Comparison of ENCODE assay signal across 16 cellular contexts in the genomic region with DNA sequence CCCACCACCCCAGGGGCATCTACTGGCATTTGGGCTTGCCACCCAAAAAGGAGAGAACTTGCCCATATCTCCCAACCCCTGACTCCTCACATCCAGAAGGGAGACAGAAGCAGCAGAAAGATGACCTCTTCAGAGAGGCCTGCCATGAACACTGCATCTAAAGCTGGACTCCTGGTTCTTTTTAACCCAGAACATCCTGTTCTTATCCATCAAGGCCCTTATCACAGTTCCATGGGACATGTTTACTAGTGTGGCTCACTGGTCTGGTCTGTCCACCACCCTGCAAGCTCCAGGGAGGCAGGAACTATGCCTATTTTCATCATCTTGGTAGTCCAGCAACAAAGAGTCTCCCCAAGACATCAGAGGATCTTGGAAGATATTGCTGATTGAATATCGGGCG.
DNase-seq lines count a peak whose midpoint lies in the region; ATAC-seq and TF ChIP-seq lines count a peak whose summit lies in the region.
"Had no signal": no experiment of that assay in that cellular context is flagged by ENCODE, and none has a peak within 500 bp of the region (broad histone marks: within the 10 kb centered on the region; RNA-seq: fewer than 3 reads in every experiment).

No MANE protein-coding gene starts in this region.

- H3K4me1 ChIP-seq in right cardiac atrium (ENCODE audit: control insufficient read depth, insufficient read depth, low read length) (peaks cover 27% of the 10 kb centered on the region), thoracic aorta (ENCODE audit: control insufficient read depth in 1 of 2, low read depth in 2 of 2) (peaks cover 59 to 96% of the 10 kb centered on the region in 2 donors)

- intact Hi-C loops in dorsolateral prefrontal cortex (cut with DNase I) (no loop called here), right cardiac atrium (cut with DNase I) (no loop called here)

- 97% methylated on average over 2 of the region's 2 CpGs for WGBS in right cardiac atrium

- H3K36me3 ChIP-seq in thoracic aorta = peaks cover 59% of the 10 kb centered on the region

- H3K9me3 ChIP-seq in right cardiac atrium (ENCODE audit: control insufficient read depth, low read length) = no peaks in the 10 kb centered on the region
- H3K9me3 ChIP-seq in thoracic aorta = no peaks in the 10 kb centered on the region

- no peak for DNase-seq in dorsolateral prefrontal cortex
- DNase-seq in right cardiac atrium = no peak
- DNase-seq in thoracic aorta (ENCODE audit: low spot score) = no peak
- DNase-seq in SK-N-DZ (ENCODE audit: low spot score) = no peak
- DNase-seq in NCI-H345 (lab: John Stamatoyannopoulos, UW) = no peak
- no peak for DNase-seq in activated CD4-positive, alpha-beta T cell treated with anti-CD3 and anti-CD28 coated beads, Interleukin-2, amount 50 U/mL, for 1 hour
- DNase-seq: ACHN; Calu3; CD4-positive, alpha-beta T cell; DND-41; GDM1; NCI-H2107; NCI-H446; NCI-H748 treated with DMSO at 0.1 percent for 48 hours; PC-3 had no signal

- TF ChIP-seq CTCF in VCaP (conservative IDR thresholded peaks at IDR 0.05) (no peak), dorsolateral prefrontal cortex (IDR thresholded peaks at IDR 0.05 in 54 of 56, conservative IDR thresholded peaks at IDR 0.05 in 2 of 56; ENCODE audit: low read depth in 1 of 56, partially characterized antibody in 56 of 56) (no peak), thoracic aorta (IDR thresholded peaks at IDR 0.05) (no peak)

- ATAC-seq in right cardiac atrium (peak in 1 of 2 donors; percentile 10), thoracic aorta (ENCODE audit: insufficient number of reproducible peaks, low FRiP score, low read depth) (no peak)
- ATAC-seq: PC-3 had no signal

- peak overlapping the region; percentile 49; the same call in 1 of the 2 replicates for H3K27ac ChIP-seq in VCaP
- peak overlapping the region in 49 of 59 donors; percentile 7 to 93 (median 79) for H3K27ac ChIP-seq in dorsolateral prefrontal cortex
- peak overlapping the region; percentile 98 for H3K27ac ChIP-seq in right cardiac atrium (ENCODE audit: low read length)
- peak overlapping the region; percentile 90 to 95 for H3K27ac ChIP-seq in thoracic aorta

- peaks cover 0 to 3% (median 0%) of the 10 kb centered on the region in 45 donors for H3K27me3 ChIP-seq in dorsolateral prefrontal cortex
- no peaks in the 10 kb centered on the region for H3K27me3 ChIP-seq in right cardiac atrium (ENCODE audit: control insufficient read depth, insufficient read depth)
- no peaks in the 10 kb centered on the region for H3K27me3 ChIP-seq in thoracic aorta (replicated peaks; ENCODE audit: insufficient read depth)

- H3K4me3 ChIP-seq in dorsolateral prefrontal cortex = no peak overlapping the region
- H3K4me3 ChIP-seq in right cardiac atrium (ENCODE audit: low read length) = no peak overlapping the region
- no peak overlapping the region for H3K4me3 ChIP-seq in thoracic aorta
